Comparison of ENCODE assay signal across 10 cellular contexts in the genomic region with DNA sequence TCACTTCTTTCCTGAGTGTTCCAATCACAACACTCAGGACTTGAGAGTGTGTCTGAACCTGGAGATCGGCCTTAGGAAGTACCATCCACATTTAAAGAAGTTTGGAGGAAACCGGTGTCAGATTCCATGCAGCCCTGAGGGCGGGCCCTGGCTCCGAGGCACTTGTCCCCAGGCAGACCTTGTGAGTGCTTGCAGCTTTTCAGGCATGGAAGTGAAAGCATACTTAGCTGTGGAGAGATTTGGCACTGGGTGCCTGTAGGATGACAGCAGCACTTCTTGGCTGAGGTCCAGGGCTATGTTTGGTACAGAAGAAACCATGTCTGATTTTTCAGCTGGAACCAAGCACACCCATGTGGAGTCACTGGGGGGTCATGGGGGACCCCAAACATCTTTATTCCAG.
DNase-seq lines count a peak whose midpoint lies in the region; ATAC-seq, FAIRE-seq and TF ChIP-seq lines count a peak whose summit lies in the region.
"Had no signal": no experiment of that assay in that cellular context is flagged by ENCODE, and none has a peak within 500 bp of the region (broad histone marks: within the 10 kb centered on the region; RNA-seq: fewer than 3 reads in every experiment).

No MANE protein-coding gene starts in this region.

- POLR2A ChIA-PET in HEK293T (lab: Yijun Ruan, JAX) = no interaction called here

- no peaks in the 10 kb centered on the region for H3K27me3 Mint-ChIP-seq in activated naive CD4-positive, alpha-beta T cell treated with anti-CD3 and anti-CD28 coated beads, Interleukin-2, amount 10 ng/mL, durations not matched to agents 7 days and 5 days

- H3K4me1 ChIP-seq in kidney (ENCODE audit: control insufficient read depth in 1 of 2, insufficient read depth in 1 of 2, low read depth in 1 of 2, low read length in 2 of 2) = peaks cover 5 to 7% of the 10 kb centered on the region in 2 donors
- H3K4me1 ChIP-seq in uterus = no peaks in the 10 kb centered on the region

- H3K4me3 ChIP-seq in kidney (ENCODE audit: low read length in 2 of 2) (no peak overlapping the region), uterus (no peak overlapping the region)

- H3K9ac ChIP-seq in kidney (ENCODE audit: low read length in 2 of 2) = no peak overlapping the region

- TF ChIP-seq CTCF in kidney (IDR thresholded peaks at IDR 0.05; ENCODE audit: borderline replicate concordance, extremely low read depth, insufficient read depth) (no peak), uterus (IDR thresholded peaks at IDR 0.05) (no peak)

- peak; percentile 5 for DNase-seq in activated naive CD4-positive, alpha-beta T cell treated with anti-CD3 and anti-CD28 coated beads, Interleukin-2, amount 10 ng/mL, durations not matched to agents 7 days and 5 days
- DNase-seq in activated naive CD4-positive, alpha-beta T cell treated with Interleukin-2 at 50 U/mL for 16 hours = no peak
- DNase-seq in astrocyte of the hippocampus (ENCODE audit: low read depth, low spot score) (peak; percentile 82), kidney (peak; percentile 78), uterus (peak; percentile 39 to 53), HEK293T (ENCODE audit: extremely low spot score) (no peak)
- DNase-seq: DND-41 had no signal

- no peak for TF ChIP-seq POLR2A in uterus (IDR thresholded peaks at IDR 0.05)

- H3K4me1 Mint-ChIP-seq in activated naive CD4-positive, alpha-beta T cell treated with anti-CD3 and anti-CD28 coated beads, Interleukin-2, amount 10 ng/mL, durations not matched to agents 7 days and 5 days = no peaks in the 10 kb centered on the region
- H3K4me1 Mint-ChIP-seq: central memory CD8-positive, alpha-beta T cell had no signal

- H3K27me3 ChIP-seq in uterus = no peaks in the 10 kb centered on the region

- CTCF ChIA-PET in activated naive CD4-positive, alpha-beta T cell treated with anti-CD3 and anti-CD28 coated beads, Interleukin-2, amount 10 ng/mL, durations not matched to agents 7 days and 5 days (lab: Charles Lee) = no interaction called here
- CTCF ChIA-PET in HEK293T (lab: Yijun Ruan, JAX) = no interaction called here

- no peaks in the 10 kb centered on the region for H3K9me3 Mint-ChIP-seq in activated naive CD4-positive, alpha-beta T cell treated with anti-CD3 and anti-CD28 coated beads, Interleukin-2, amount 10 ng/mL, durations not matched to agents 7 days and 5 days
- H3K9me3 Mint-ChIP-seq: central memory CD8-positive, alpha-beta T cell had no signal

- no peak overlapping the region for H3K27ac Mint-ChIP-seq in activated naive CD4-positive, alpha-beta T cell treated with anti-CD3 and anti-CD28 coated beads, Interleukin-2, amount 10 ng/mL, durations not matched to agents 7 days and 5 days

- H3K9me3 ChIP-seq in kidney (ENCODE audit: control insufficient read depth in 1 of 2, low read length in 2 of 2) = no peaks in the 10 kb centered on the region
- H3K9me3 ChIP-seq in uterus = no peaks in the 10 kb centered on the region

- H3K27ac ChIP-seq in kidney (ENCODE audit: low read depth in 2 of 2, low read length in 2 of 2) (no peak overlapping the region), uterus (no peak overlapping the region)

- ATAC-seq in HG03457 (IDR thresholded peaks at IDR 0.05; ENCODE audit: unreplicated experiment) = no peak
- no peak for ATAC-seq in GM21515 (IDR thresholded peaks at IDR 0.05; ENCODE audit: unreplicated experiment)

- no peak overlapping the region for H3K4me3 Mint-ChIP-seq in activated naive CD4-positive, alpha-beta T cell treated with anti-CD3 and anti-CD28 coated beads, Interleukin-2, amount 10 ng/mL, durations not matched to agents 7 days and 5 days
- H3K4me3 Mint-ChIP-seq: central memory CD8-positive, alpha-beta T cell had no signal

- no peak for FAIRE-seq in kidney (lab: Jason Lieb, UNC)

- intact Hi-C loops in kidney (cut with DNase I) = no loop called here
- intact Hi-C loops in uterus (cut with DNase I; ENCODE audit: low total_unique reads) = no loop called here

- H3K36me3 Mint-ChIP-seq in activated naive CD4-positive, alpha-beta T cell treated with anti-CD3 and anti-CD28 coated beads, Interleukin-2, amount 10 ng/mL, durations not matched to agents 7 days and 5 days = no peaks in the 10 kb centered on the region

- H3K36me3 ChIP-seq in kidney (ENCODE audit: control insufficient read depth in 1 of 2, insufficient read depth in 2 of 2, low read length in 2 of 2) (no peaks in the 10 kb centered on the region), uterus (no peaks in the 10 kb centered on the region)

TF ChIP-seq in HEK293T, 16 proteins besides CTCF, POLR2A, EP300 and RAD21:
- TF ChIP-seq HDGF (IDR thresholded peaks at IDR 0.05; ENCODE audit: borderline replicate concordance) (no peak), FOXK2 (IDR thresholded peaks at IDR 0.05) (no peak), CTBP1 (IDR thresholded peaks at IDR 0.05; ENCODE audit: borderline replicate concordance) (no peak), SP1 (IDR thresholded peaks at IDR 0.05) (no peak), ARNT (IDR thresholded peaks at IDR 0.05) (no peak), ZNF384 (IDR thresholded peaks at IDR 0.05) (no peak), LEF1 (IDR thresholded peaks at IDR 0.05; ENCODE audit: borderline replicate concordance) (no peak), SUZ12 (IDR thresholded peaks at IDR 0.05) (no peak), TARDBP (IDR thresholded peaks at IDR 0.05) (no peak)
- TF ChIP-seq, protein P1, sequence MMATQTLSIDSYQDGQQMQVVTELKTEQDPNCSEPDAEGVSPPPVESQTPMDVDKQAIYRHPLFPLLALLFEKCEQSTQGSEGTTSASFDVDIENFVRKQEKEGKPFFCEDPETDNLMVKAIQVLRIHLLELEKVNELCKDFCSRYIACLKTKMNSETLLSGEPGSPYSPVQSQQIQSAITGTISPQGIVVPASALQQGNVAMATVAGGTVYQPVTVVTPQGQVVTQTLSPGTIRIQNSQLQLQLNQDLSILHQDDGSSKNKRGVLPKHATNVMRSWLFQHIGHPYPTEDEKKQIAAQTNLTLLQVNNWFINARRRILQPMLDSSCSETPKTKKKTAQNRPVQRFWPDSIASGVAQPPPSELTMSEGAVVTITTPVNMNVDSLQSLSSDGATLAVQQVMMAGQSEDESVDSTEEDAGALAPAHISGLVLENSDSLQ (IDR thresholded peaks at IDR 0.05) = no peak

Comparison
In these comparisons a context has a peak if more than half of its experiments do, and no peak if none do; other contexts are left out.
1. DNase-seq: peak in activated naive CD4-positive, alpha-beta T cell treated with anti-CD3 and anti-CD28 coated beads, Interleukin-2, amount 10 ng/mL, durations not matched to agents 7 days and 5 days (single experiment), astrocyte of the hippocampus (single experiment), kidney (single experiment) and uterus (2 of 2); none in activated naive CD4-positive, alpha-beta T cell treated with Interleukin-2 at 50 U/mL for 16 hours (single experiment) and HEK293T (single experiment).